ENCODE assay signal across 1 cellular context in the genomic region with DNA sequence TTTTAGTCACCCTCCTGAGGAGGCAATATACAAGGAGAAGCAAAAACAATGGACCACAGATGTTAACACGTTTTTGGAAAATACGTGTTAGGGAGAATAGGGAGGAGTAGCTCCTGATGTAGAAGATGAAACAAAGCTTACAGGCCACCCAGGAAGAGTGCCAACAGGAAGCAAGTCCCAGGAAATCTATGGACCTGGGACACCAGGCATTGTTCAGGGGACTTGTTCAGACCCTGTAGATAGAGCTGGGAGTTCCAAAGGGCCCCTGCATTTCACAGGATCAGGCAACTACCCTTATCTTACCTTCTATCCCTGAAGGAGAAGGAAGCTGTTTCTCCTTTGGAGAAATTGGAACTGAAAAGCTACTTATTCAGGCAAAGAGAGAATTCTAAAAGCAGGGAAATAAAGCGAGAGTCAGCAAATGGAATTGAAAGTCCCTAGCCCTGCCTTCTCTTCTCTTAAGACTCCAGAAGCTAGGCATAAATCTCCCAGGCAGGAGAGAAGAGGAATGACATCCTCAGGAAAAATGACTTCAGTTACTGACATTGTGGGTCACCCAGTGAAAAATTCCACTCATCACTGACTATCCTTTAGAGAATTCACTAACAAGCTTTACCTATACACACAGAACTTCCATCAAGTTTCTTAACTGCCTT.
TF ChIP-seq lines count a peak whose summit lies in the region.

No MANE protein-coding gene starts in this region.

TF ChIP-seq in GM23338, 12 proteins besides CTCF, POLR2A, EP300 and RAD21:
- TF ChIP-seq STAT1 (IDR thresholded peaks at IDR 0.05; ENCODE audit: unreplicated experiment) (no peak), ZNF331 (CRISPR knock-in tag; IDR thresholded peaks at IDR 0.05; ENCODE audit: low read depth) (no peak), EZH2phosphoT487 (IDR thresholded peaks at IDR 0.05; ENCODE audit: unreplicated experiment) (no peak), EZH2 (IDR thresholded peaks at IDR 0.05; ENCODE audit: low read depth, unreplicated experiment) (no peak), NANOG (IDR thresholded peaks at IDR 0.05; ENCODE audit: borderline replicate concordance) (no peak), JUNB (IDR thresholded peaks at IDR 0.05; ENCODE audit: unreplicated experiment) (no peak)
- TF ChIP-seq, protein P1, sequence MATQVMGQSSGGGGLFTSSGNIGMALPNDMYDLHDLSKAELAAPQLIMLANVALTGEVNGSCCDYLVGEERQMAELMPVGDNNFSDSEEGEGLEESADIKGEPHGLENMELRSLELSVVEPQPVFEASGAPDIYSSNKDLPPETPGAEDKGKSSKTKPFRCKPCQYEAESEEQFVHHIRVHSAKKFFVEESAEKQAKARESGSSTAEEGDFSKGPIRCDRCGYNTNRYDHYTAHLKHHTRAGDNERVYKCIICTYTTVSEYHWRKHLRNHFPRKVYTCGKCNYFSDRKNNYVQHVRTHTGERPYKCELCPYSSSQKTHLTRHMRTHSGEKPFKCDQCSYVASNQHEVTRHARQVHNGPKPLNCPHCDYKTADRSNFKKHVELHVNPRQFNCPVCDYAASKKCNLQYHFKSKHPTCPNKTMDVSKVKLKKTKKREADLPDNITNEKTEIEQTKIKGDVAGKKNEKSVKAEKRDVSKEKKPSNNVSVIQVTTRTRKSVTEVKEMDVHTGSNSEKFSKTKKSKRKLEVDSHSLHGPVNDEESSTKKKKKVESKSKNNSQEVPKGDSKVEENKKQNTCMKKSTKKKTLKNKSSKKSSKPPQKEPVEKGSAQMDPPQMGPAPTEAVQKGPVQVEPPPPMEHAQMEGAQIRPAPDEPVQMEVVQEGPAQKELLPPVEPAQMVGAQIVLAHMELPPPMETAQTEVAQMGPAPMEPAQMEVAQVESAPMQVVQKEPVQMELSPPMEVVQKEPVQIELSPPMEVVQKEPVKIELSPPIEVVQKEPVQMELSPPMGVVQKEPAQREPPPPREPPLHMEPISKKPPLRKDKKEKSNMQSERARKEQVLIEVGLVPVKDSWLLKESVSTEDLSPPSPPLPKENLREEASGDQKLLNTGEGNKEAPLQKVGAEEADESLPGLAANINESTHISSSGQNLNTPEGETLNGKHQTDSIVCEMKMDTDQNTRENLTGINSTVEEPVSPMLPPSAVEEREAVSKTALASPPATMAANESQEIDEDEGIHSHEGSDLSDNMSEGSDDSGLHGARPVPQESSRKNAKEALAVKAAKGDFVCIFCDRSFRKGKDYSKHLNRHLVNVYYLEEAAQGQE (IDR thresholded peaks at IDR 0.05; ENCODE audit: unreplicated experiment), result no peak
- TF ChIP-seq, protein P2, sequence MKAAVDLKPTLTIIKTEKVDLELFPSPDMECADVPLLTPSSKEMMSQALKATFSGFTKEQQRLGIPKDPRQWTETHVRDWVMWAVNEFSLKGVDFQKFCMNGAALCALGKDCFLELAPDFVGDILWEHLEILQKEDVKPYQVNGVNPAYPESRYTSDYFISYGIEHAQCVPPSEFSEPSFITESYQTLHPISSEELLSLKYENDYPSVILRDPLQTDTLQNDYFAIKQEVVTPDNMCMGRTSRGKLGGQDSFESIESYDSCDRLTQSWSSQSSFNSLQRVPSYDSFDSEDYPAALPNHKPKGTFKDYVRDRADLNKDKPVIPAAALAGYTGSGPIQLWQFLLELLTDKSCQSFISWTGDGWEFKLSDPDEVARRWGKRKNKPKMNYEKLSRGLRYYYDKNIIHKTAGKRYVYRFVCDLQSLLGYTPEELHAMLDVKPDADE (IDR thresholded peaks at IDR 0.05), result no peak
